In genomic region chr12:124032265-124032886, GRCh38 we compare ENCODE assay signal across 8 cellular contexts. TPM values are rescaled to one million over a fixed set of nuclear protein-coding genes. Genes with fewer than 3 reads are reported as not detected.
DNase-seq lines count a peak whose midpoint lies in the region; ATAC-seq, FAIRE-seq and TF ChIP-seq lines count a peak whose summit lies in the region.

No MANE protein-coding gene starts in this region.

- H3K4me1 ChIP-seq in adipocyte (ENCODE audit: control insufficient read depth, insufficient read depth, low read length) (peaks cover 40% of the 10 kb centered on the region), right atrium auricular region (peaks cover 0 to 19% of the 10 kb centered on the region in 2 donors), gastrocnemius medialis (peaks cover 13 to 17% of the 10 kb centered on the region in 2 donors)

- no peak for TF ChIP-seq POLR2A in gastrocnemius medialis (IDR thresholded peaks at IDR 0.05)

- FAIRE-seq in G401.6 (lab: Jason Lieb, UNC), result peak; percentile 88

- ATAC-seq in gastrocnemius medialis (peak; percentile 63 to 70), HG03457 (IDR thresholded peaks at IDR 0.05; ENCODE audit: unreplicated experiment) (no peak)

- H3K27me3 ChIP-seq in adipocyte (replicated peaks; ENCODE audit: control insufficient read depth, insufficient read depth, low read length), result no peaks in the 10 kb centered on the region
- no peaks in the 10 kb centered on the region for H3K27me3 ChIP-seq in right atrium auricular region
- H3K27me3 ChIP-seq in gastrocnemius medialis, result no peaks in the 10 kb centered on the region

- H3K36me3 ChIP-seq in adipocyte (ENCODE audit: control insufficient read depth, insufficient read depth, low read length, severe bottlenecking) (no peaks in the 10 kb centered on the region), right atrium auricular region (no peaks in the 10 kb centered on the region), gastrocnemius medialis (no peaks in the 10 kb centered on the region)

- no peaks in the 10 kb centered on the region for H3K9me3 ChIP-seq in adipocyte (ENCODE audit: control insufficient read depth, low read length)
- no peaks in the 10 kb centered on the region for H3K9me3 ChIP-seq in right atrium auricular region
- no peaks in the 10 kb centered on the region for H3K9me3 ChIP-seq in gastrocnemius medialis

- H3K4me3 ChIP-seq in AG04449 (ENCODE audit: low read depth, low read length), result no peak overlapping the region
- no peak overlapping the region for H3K4me3 ChIP-seq in adipocyte (ENCODE audit: low read length)
- no peak overlapping the region for H3K4me3 ChIP-seq in right atrium auricular region
- no peak overlapping the region for H3K4me3 ChIP-seq in gastrocnemius medialis

- DNase-seq in AG04449 (ENCODE audit: low read depth, low spot score) (no peak), NCI-H1694 treated with DMSO at 0.1 percent for 48 hours (lab: John Stamatoyannopoulos, UW) (peak; percentile 16), adipocyte (ENCODE audit: low read depth) (peak; percentile 91), right atrium auricular region (ENCODE audit: low spot score) (no peak), gastrocnemius medialis (peak in 1 of 2 donors; percentile 33), NCI-H1930 (lab: John Stamatoyannopoulos, UW) (no peak)

- in situ Hi-C loops in gastrocnemius medialis (cut with MboI; ENCODE audit: low sequenced_read_pairs in 4 of 4), result loop anchor here (5.0 to 25.0 kb wide), 4 partner anchors 128 to 880 kb away; partner anchors contain the start of gene UBC (in 1 of the 4)

- intact Hi-C loops in gastrocnemius medialis (cut with DNase I; ENCODE audit: low total_unique reads), result loop anchor here (1.0 kb wide), 1 partner anchor 60 kb away; the partner anchor contains the start of gene CCDC92

- no peak overlapping the region for H3K9ac ChIP-seq in adipocyte (ENCODE audit: low read length)

- POLR2A ChIA-PET in AG04449 (lab: Yijun Ruan, JAX), result no interaction called here

- peak; percentile 77 for TF ChIP-seq CTCF in AG04449 (IDR thresholded peaks at IDR 0.05; ENCODE audit: insufficient read depth, low read length, missing control alignments)
- TF ChIP-seq CTCF in right atrium auricular region (IDR thresholded peaks at IDR 0.05), result peak; percentile 77 to 90
- TF ChIP-seq CTCF in gastrocnemius medialis (IDR thresholded peaks at IDR 0.05 in 4 of 5, conservative IDR thresholded peaks at IDR 0.05 in 1 of 5), result peak; percentile 63 to 86 (median 77)

- CTCF ChIA-PET in AG04449 (lab: Yijun Ruan, JAX), result interaction anchor here (0.6 to 3.8 kb wide), 56 partner anchors 8 to 795 kb away, joined by 3 to 32 read pairs (median 4); no protein-coding TSS in a partner anchor

- no peak overlapping the region for H3K27ac ChIP-seq in right atrium auricular region
- H3K27ac ChIP-seq in gastrocnemius medialis, result no peak overlapping the region

RNA-seq across cellular contexts. Expression of gene ZNF664, which starts 59.4 kb away (rescaled TPM):
- total RNA-seq in right atrium auricular region (10 to 100 TPM; 53.1 to 56.2 TPM), gastrocnemius medialis (10 to 100 TPM; 18.1 to 37.0 (median 32.6) TPM)

RNA-seq across cellular contexts. Expression of gene CCDC92, which starts 59.7 kb away (rescaled TPM):
- total RNA-seq in right atrium auricular region (10 to 100 TPM; 34.4 to 39.2 TPM), gastrocnemius medialis (10 to 100 TPM; 21.1 to 29.1 (median 23.7) TPM)

Comparison
In these comparisons a context has a peak if more than half of its experiments do, and no peak if none do; other contexts are left out.
1. DNase-seq: peak in NCI-H1694 treated with DMSO at 0.1 percent for 48 hours (single experiment) and adipocyte (single experiment); none in AG04449 (single experiment), right atrium auricular region (single experiment) and NCI-H1930 (0 of 2).
2. Peak in every context shown above with its lines, with median percentiles within 50 percentile points of each other: CTCF ChIP-seq.